In genomic region chr11:119614227-119615002, GRCh38 we compare ENCODE assay signal across 18 cellular contexts.
"Had no signal": no experiment of that assay in that cellular context is flagged by ENCODE, and none has a peak within 500 bp of the region (broad histone marks: within the 10 kb centered on the region; RNA-seq: fewer than 3 reads in every experiment).

No MANE protein-coding gene starts in this region.

- H3K4me1 Mint-ChIP-seq: memory B cell had no signal

- H3K27ac ChIP-seq: ascending aorta, colonic mucosa, transverse colon, vagina had no signal

- ATAC-seq: left ventricle myocardium superior; naive thymus-derived CD8-positive, alpha-beta T cell had no signal

- DNase-seq: activated CD4-positive, alpha-beta T cell treated with anti-CD3 and anti-CD28 coated beads, Interleukin-2, amount 50 U/mL, for 1 hour; activated CD8-positive, alpha-beta memory T cell treated with anti-CD3 and anti-CD28 coated beads for 24 hours; activated naive CD4-positive, alpha-beta T cell treated with Interleukin-2 at 50 U/mL for 16 hours; colonic mucosa; effector CD4-positive, alpha-beta T cell; esophagus squamous epithelium; kidney; left ventricle myocardium superior; naive thymus-derived CD8-positive, alpha-beta T cell; stimulated activated CD4-positive, alpha-beta T cell treated with anti-CD3 and anti-CD28 coated beads, Interleukin-15, amount 100 ng/mL, for 24 hours; stimulated activated CD4-positive, alpha-beta T cell treated with anti-CD3 and anti-CD28 coated beads, Interleukin-4, amount 100 ng/mL, for 1 hour; stimulated activated naive CD4-positive, alpha-beta T cell; transverse colon had no signal

- H3K4me3 ChIP-seq: ascending aorta, colonic mucosa, esophagus squamous epithelium, skin epidermis, transverse colon, vagina had no signal

- H3K9me3 Mint-ChIP-seq: memory B cell; naive thymus-derived CD8-positive, alpha-beta T cell; T-helper 2 cell treated with Interferon-gamma antibody and Interleukin-4, amounts not matched to agents 5 μg/mL and 100 μg/mL, for 36 hours had no signal

- H3K36me3 ChIP-seq: ascending aorta, colonic mucosa, esophagus squamous epithelium, transverse colon, vagina had no signal

- H3K4me1 ChIP-seq: ascending aorta, colonic mucosa, transverse colon had no signal

- H3K4me3 Mint-ChIP-seq: memory B cell; naive thymus-derived CD8-positive, alpha-beta T cell; T-helper 2 cell treated with Interferon-gamma antibody and Interleukin-4, amounts not matched to agents 5 μg/mL and 100 μg/mL, for 36 hours had no signal

- H3K9me3 ChIP-seq: ascending aorta, colonic mucosa, esophagus squamous epithelium, transverse colon, vagina had no signal

- H3K36me3 Mint-ChIP-seq: memory B cell; naive thymus-derived CD8-positive, alpha-beta T cell had no signal

- H3K27me3 ChIP-seq: ascending aorta, colonic mucosa, esophagus squamous epithelium, transverse colon, vagina had no signal

- H3K27ac Mint-ChIP-seq: memory B cell; naive thymus-derived CD8-positive, alpha-beta T cell; T-helper 2 cell treated with Interferon-gamma antibody and Interleukin-4, amounts not matched to agents 5 μg/mL and 100 μg/mL, for 36 hours had no signal
